Comparison of ENCODE assay signal across 24 cellular contexts in genomic region chr13:47241446-47241845, GRCh38.
"Had no signal": no experiment of that assay in that cellular context is flagged by ENCODE, and none has a peak within 500 bp of the region (broad histone marks: within the 10 kb centered on the region; RNA-seq: fewer than 3 reads in every experiment).

No MANE protein-coding gene starts in this region.

- H3K9me3 Mint-ChIP-seq: activated CD4-positive, alpha-beta memory T cell treated with anti-CD3 and anti-CD28 coated beads, Interleukin-2, amount 10 ng/mL, durations not matched to agents 7 days and 5 days; activated CD4-positive, alpha-beta T cell treated with anti-CD3 and anti-CD28 coated beads, Interleukin-2, amount 10 ng/mL, durations not matched to agents 7 days and 5 days; activated T-cell treated with anti-CD3 and anti-CD28 coated beads, Interleukin-2, amount 50 U/mL, for 24 hours; nephron had no signal

- H3K36me3 ChIP-seq: neutrophil, sigmoid colon, thoracic aorta, uterus had no signal

- H3K4me1 ChIP-seq: sigmoid colon, uterus had no signal

- H3K4me3 Mint-ChIP-seq: activated CD4-positive, alpha-beta memory T cell treated with anti-CD3 and anti-CD28 coated beads, Interleukin-2, amount 10 ng/mL, durations not matched to agents 7 days and 5 days; activated CD4-positive, alpha-beta T cell treated with anti-CD3 and anti-CD28 coated beads, Interleukin-2, amount 10 ng/mL, durations not matched to agents 7 days and 5 days; activated T-cell treated with anti-CD3 and anti-CD28 coated beads, Interleukin-2, amount 50 U/mL, for 24 hours; nephron; stimulated activated effector memory CD8-positive, alpha-beta T cell treated with anti-CD3 and anti-CD28 coated beads, Interleukin-12 subunit alpha, Interleukin-12 subunit beta, amount 100 ng/mL, for 72 hours; stimulated activated naive CD8-positive, alpha-beta T cell treated with anti-CD3 and anti-CD28 coated beads, Interleukin-15, Interleukin-2, amounts not matched to agents 100 ng/mL and 50 ng/mL, for 24 hours; type B pancreatic cell had no signal

- H3K9me3 ChIP-seq: neutrophil, sigmoid colon, thoracic aorta, uterus had no signal

- ATAC-seq: esophagus mucosa; left ventricle myocardium superior; stimulated activated effector memory CD8-positive, alpha-beta T cell treated with anti-CD3 and anti-CD28 coated beads, Interleukin-12 subunit alpha, Interleukin-12 subunit beta, amount 100 ng/mL, for 72 hours had no signal

- H3K27ac Mint-ChIP-seq: activated CD4-positive, alpha-beta memory T cell treated with anti-CD3 and anti-CD28 coated beads, Interleukin-2, amount 10 ng/mL, durations not matched to agents 7 days and 5 days; activated CD4-positive, alpha-beta T cell treated with anti-CD3 and anti-CD28 coated beads, Interleukin-2, amount 10 ng/mL, durations not matched to agents 7 days and 5 days; activated T-cell treated with anti-CD3 and anti-CD28 coated beads, Interleukin-2, amount 50 U/mL, for 24 hours; nephron; stimulated activated effector memory CD8-positive, alpha-beta T cell treated with anti-CD3 and anti-CD28 coated beads, Interleukin-12 subunit alpha, Interleukin-12 subunit beta, amount 100 ng/mL, for 72 hours; stimulated activated naive CD8-positive, alpha-beta T cell treated with anti-CD3 and anti-CD28 coated beads, Interleukin-15, Interleukin-2, amounts not matched to agents 100 ng/mL and 50 ng/mL, for 24 hours; type B pancreatic cell had no signal

- H3K4me1 Mint-ChIP-seq: activated CD4-positive, alpha-beta memory T cell treated with anti-CD3 and anti-CD28 coated beads, Interleukin-2, amount 10 ng/mL, durations not matched to agents 7 days and 5 days; activated CD4-positive, alpha-beta T cell treated with anti-CD3 and anti-CD28 coated beads, Interleukin-2, amount 10 ng/mL, durations not matched to agents 7 days and 5 days; nephron; stimulated activated effector memory CD8-positive, alpha-beta T cell treated with anti-CD3 and anti-CD28 coated beads, Interleukin-12 subunit alpha, Interleukin-12 subunit beta, amount 100 ng/mL, for 72 hours had no signal

- H3K27ac ChIP-seq: neutrophil, sigmoid colon, thoracic aorta, uterus had no signal

- H3K4me3 ChIP-seq: sigmoid colon, thoracic aorta, uterus had no signal

- H3K36me3 Mint-ChIP-seq: stimulated activated effector memory CD8-positive, alpha-beta T cell treated with anti-CD3 and anti-CD28 coated beads, Interleukin-12 subunit alpha, Interleukin-12 subunit beta, amount 100 ng/mL, for 72 hours; type B pancreatic cell had no signal

- H3K27me3 Mint-ChIP-seq: activated CD4-positive, alpha-beta memory T cell treated with anti-CD3 and anti-CD28 coated beads, Interleukin-2, amount 10 ng/mL, durations not matched to agents 7 days and 5 days; activated CD4-positive, alpha-beta T cell treated with anti-CD3 and anti-CD28 coated beads, Interleukin-2, amount 10 ng/mL, durations not matched to agents 7 days and 5 days; activated T-cell treated with anti-CD3 and anti-CD28 coated beads, Interleukin-2, amount 50 U/mL, for 24 hours; stimulated activated naive CD8-positive, alpha-beta T cell treated with anti-CD3 and anti-CD28 coated beads, Interleukin-15, Interleukin-2, amounts not matched to agents 100 ng/mL and 50 ng/mL, for 24 hours had no signal

- DNase-seq: activated CD4-positive, alpha-beta memory T cell treated with anti-CD3 and anti-CD28 coated beads, Interleukin-2, amount 10 ng/mL, durations not matched to agents 7 days and 5 days; activated CD4-positive, alpha-beta T cell treated with anti-CD3 and anti-CD28 coated beads for 1 hour; activated CD4-positive, alpha-beta T cell treated with anti-CD3 and anti-CD28 coated beads, Interleukin-2, amount 10 ng/mL, durations not matched to agents 7 days and 5 days; activated CD8-positive, alpha-beta memory T cell treated with anti-CD3 and anti-CD28 coated beads, Interleukin-2, amount 50 U/mL, for 48 hours; activated gamma-delta T cell; activated naive CD4-positive, alpha-beta T cell treated with anti-CD3 and anti-CD28 coated beads, Interleukin-2, amount 50 U/mL, for 16 hours; activated T-cell treated with anti-CD3 and anti-CD28 coated beads, Interleukin-2, amount 50 U/mL, for 24 hours; amniotic stem cell; caudate nucleus; cortex of kidney; foreskin fibroblast; left ventricle myocardium superior; sigmoid colon; small intestine; stimulated activated CD4-positive, alpha-beta T cell treated with anti-CD3 and anti-CD28 coated beads, Interleukin-4, amount 100 ng/mL, for 24 hours; T1000; uterus had no signal

- H3K27me3 ChIP-seq: neutrophil, sigmoid colon, uterus had no signal
